Comparison of ENCODE assay signal across 32 cellular contexts in the genomic region with DNA sequence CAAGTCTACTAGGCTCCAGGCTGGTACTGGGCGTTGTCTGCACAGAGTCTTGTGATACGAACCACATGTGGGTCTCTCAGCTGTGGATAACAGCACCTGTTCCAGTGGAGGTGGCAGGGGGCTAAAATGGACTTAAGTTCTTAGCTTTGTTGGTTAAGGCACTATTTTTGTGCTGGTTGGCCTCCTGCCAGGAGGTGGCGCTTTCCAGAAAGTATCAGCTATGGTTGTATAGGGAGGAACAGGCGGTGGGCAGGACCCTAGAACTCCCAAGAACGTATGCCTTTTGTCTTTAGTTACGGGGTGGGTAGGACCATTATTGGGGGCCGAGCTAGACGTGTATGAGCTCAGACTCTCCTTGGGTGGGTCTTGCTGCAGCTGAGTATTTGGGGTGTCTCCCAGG.
"Had no signal": no experiment of that assay in that cellular context is flagged by ENCODE, and none has a peak within 500 bp of the region (broad histone marks: within the 10 kb centered on the region; RNA-seq: fewer than 3 reads in every experiment).

No MANE protein-coding gene starts in this region.

- H3K9me3 Mint-ChIP-seq: type B pancreatic cell had no signal

- H3K4me3 ChIP-seq: coronary artery, esophagus squamous epithelium, heart right ventricle, left lung, neural progenitor cell, prostate gland, right atrium auricular region, smooth muscle cell, thyroid gland had no signal

- DNase-seq: dermis blood vessel endothelial cell; effector memory CD4-positive, alpha-beta T cell; erythroblast; esophagus squamous epithelium; foreskin melanocyte; glutamatergic neuron; heart right ventricle; hippocampal formation; left cardiac atrium; left lung; mammary epithelial cell; mesendoderm; midbrain; naive thymus-derived CD4-positive, alpha-beta T cell; stimulated activated CD4-positive, alpha-beta T cell treated with anti-CD3 and anti-CD28 coated beads, Interleukin-12 subunit alpha, Interleukin-12 subunit beta, amount 100 ng/mL, for 4 hours; stimulated activated CD4-positive, alpha-beta T cell treated with anti-CD3 and anti-CD28 coated beads, Interleukin-1b, Interleukin-23, amount 100 ng/mL, for 48 hours; stimulated activated CD4-positive, alpha-beta T cell treated with anti-CD3 and anti-CD28 coated beads, Interleukin-4, amount 100 ng/mL, for 1 hour; stimulated activated CD8-positive, alpha-beta memory T cell treated with anti-CD3 and anti-CD28 coated beads, Interleukin-4, amount 100 ng/mL, for 48 hours; stimulated activated naive CD4-positive, alpha-beta T cell; stimulated activated naive CD8-positive, alpha-beta T cell treated with anti-CD3 and anti-CD28 coated beads, Interleukin-15, amount 100 ng/mL, for 72 hours; thyroid gland had no signal

- ATAC-seq: heart right ventricle; left cardiac atrium; left lung; naive thymus-derived CD4-positive, alpha-beta T cell; sciatic nerve; stimulated activated naive CD8-positive, alpha-beta T cell treated with anti-CD3 and anti-CD28 coated beads, Interleukin-15, amount 100 ng/mL, for 72 hours had no signal

- H3K4me3 Mint-ChIP-seq: naive thymus-derived CD4-positive, alpha-beta T cell; nephron; neural progenitor cell; stimulated activated naive CD8-positive, alpha-beta T cell treated with anti-CD3 and anti-CD28 coated beads, Interleukin-15, amount 100 ng/mL, for 72 hours; type B pancreatic cell had no signal

- H3K9ac ChIP-seq: neural progenitor cell, parathyroid adenoma had no signal

- H3K79me2 ChIP-seq: parathyroid adenoma had no signal

- H3K36me3 ChIP-seq: esophagus squamous epithelium, heart right ventricle, left lung, neural progenitor cell, prostate gland, right atrium auricular region, thyroid gland had no signal

- H3K27ac Mint-ChIP-seq: naive thymus-derived CD4-positive, alpha-beta T cell; nephron; neural progenitor cell; stimulated activated naive CD8-positive, alpha-beta T cell treated with anti-CD3 and anti-CD28 coated beads, Interleukin-15, amount 100 ng/mL, for 72 hours; type B pancreatic cell had no signal

- H2AFZ ChIP-seq: neural progenitor cell, parathyroid adenoma had no signal

- H3K36me3 Mint-ChIP-seq: naive thymus-derived CD4-positive, alpha-beta T cell; neural progenitor cell; type B pancreatic cell had no signal

- H3K27ac ChIP-seq: coronary artery, esophagus squamous epithelium, heart right ventricle, left lung, neural progenitor cell, parathyroid adenoma, prostate gland, right atrium auricular region, thyroid gland had no signal

- FAIRE-seq: endometrium, islet of Langerhans had no signal

- H3K9me3 ChIP-seq: esophagus squamous epithelium, left lung, prostate gland, thyroid gland had no signal

- H3K4me1 ChIP-seq: esophagus squamous epithelium, heart right ventricle, left lung, neural progenitor cell, parathyroid adenoma, prostate gland, right atrium auricular region, thyroid gland had no signal

- H3K4me2 ChIP-seq: neural progenitor cell, smooth muscle cell had no signal

- H3K4me1 Mint-ChIP-seq: naive thymus-derived CD4-positive, alpha-beta T cell; nephron; neural progenitor cell; stimulated activated naive CD8-positive, alpha-beta T cell treated with anti-CD3 and anti-CD28 coated beads, Interleukin-15, amount 100 ng/mL, for 72 hours had no signal

- H3K27me3 ChIP-seq: esophagus squamous epithelium, left lung, neural progenitor cell, right atrium auricular region, thyroid gland had no signal

- H3K27me3 Mint-ChIP-seq: naive thymus-derived CD4-positive, alpha-beta T cell; stimulated activated naive CD8-positive, alpha-beta T cell treated with anti-CD3 and anti-CD28 coated beads, Interleukin-15, amount 100 ng/mL, for 72 hours; type B pancreatic cell had no signal
